1 cellular context compared by ENCODE assay signal in the genomic region with DNA sequence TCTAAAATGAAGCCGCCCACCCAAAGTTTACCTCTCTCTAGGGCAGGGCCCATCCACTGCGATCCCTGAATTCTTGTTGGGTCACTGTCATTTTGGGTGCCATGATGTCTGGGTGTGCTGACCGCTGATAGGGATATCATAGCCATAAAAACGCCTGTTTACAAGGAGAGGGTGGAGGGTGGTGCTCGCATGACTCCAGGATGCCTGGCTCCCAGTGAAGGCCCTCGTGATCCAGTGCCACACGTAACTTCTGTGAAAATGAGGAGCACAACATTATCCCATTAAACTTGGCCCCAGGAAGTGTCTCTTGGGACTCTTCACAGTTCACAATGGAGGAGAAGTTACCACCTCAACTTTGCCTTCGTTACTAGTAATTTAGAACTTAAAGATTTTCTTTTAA.
TF ChIP-seq lines count a peak whose summit lies in the region.

No MANE protein-coding gene starts in this region.

TF ChIP-seq in GM23338, 12 proteins besides CTCF, POLR2A, EP300 and RAD21 (continued from another document):
- TF ChIP-seq, protein P1, sequence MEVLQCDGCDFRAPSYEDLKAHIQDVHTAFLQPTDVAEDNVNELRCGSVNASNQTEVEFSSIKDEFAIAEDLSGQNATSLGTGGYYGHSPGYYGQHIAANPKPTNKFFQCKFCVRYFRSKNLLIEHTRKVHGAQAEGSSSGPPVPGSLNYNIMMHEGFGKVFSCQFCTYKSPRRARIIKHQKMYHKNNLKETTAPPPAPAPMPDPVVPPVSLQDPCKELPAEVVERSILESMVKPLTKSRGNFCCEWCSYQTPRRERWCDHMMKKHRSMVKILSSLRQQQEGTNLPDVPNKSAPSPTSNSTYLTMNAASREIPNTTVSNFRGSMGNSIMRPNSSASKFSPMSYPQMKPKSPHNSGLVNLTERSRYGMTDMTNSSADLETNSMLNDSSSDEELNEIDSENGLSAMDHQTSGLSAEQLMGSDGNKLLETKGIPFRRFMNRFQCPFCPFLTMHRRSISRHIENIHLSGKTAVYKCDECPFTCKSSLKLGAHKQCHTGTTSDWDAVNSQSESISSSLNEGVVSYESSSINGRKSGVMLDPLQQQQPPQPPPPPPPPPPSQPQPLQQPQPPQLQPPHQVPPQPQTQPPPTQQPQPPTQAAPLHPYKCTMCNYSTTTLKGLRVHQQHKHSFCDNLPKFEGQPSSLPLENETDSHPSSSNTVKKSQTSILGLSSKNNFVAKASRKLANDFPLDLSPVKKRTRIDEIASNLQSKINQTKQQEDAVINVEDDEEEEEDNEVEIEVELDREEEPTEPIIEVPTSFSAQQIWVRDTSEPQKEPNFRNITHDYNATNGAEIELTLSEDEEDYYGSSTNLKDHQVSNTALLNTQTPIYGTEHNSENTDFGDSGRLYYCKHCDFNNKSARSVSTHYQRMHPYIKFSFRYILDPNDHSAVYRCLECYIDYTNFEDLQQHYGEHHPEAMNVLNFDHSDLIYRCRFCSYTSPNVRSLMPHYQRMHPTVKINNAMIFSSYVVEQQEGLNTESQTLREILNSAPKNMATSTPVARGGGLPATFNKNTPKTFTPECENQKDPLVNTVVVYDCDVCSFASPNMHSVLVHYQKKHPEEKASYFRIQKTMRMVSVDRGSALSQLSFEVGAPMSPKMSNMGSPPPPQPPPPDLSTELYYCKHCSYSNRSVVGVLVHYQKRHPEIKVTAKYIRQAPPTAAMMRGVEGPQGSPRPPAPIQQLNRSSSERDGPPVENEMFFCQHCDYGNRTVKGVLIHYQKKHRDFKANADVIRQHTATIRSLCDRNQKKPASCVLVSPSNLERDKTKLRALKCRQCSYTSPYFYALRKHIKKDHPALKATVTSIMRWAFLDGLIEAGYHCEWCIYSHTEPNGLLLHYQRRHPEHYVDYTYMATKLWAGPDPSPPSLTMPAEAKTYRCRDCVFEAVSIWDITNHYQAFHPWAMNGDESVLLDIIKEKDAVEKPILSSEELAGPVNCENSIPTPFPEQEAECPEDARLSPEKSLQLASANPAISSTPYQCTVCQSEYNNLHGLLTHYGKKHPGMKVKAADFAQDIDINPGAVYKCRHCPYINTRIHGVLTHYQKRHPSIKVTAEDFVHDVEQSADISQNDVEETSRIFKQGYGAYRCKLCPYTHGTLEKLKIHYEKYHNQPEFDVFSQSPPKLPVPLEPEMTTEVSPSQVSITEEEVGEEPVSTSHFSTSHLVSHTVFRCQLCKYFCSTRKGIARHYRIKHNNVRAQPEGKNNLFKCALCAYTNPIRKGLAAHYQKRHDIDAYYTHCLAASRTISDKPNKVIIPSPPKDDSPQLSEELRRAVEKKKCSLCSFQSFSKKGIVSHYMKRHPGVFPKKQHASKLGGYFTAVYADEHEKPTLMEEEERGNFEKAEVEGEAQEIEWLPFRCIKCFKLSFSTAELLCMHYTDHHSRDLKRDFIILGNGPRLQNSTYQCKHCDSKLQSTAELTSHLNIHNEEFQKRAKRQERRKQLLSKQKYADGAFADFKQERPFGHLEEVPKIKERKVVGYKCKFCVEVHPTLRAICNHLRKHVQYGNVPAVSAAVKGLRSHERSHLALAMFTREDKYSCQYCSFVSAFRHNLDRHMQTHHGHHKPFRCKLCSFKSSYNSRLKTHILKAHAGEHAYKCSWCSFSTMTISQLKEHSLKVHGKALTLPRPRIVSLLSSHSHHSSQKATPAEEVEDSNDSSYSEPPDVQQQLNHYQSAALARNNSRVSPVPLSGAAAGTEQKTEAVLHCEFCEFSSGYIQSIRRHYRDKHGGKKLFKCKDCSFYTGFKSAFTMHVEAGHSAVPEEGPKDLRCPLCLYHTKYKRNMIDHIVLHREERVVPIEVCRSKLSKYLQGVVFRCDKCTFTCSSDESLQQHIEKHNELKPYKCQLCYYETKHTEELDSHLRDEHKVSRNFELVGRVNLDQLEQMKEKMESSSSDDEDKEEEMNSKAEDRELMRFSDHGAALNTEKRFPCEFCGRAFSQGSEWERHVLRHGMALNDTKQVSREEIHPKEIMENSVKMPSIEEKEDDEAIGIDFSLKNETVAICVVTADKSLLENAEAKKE (CRISPR knock-in tag; IDR thresholded peaks at IDR 0.05), result no peak
- TF ChIP-seq REST (IDR thresholded peaks at IDR 0.05; ENCODE audit: unreplicated experiment) (no peak), STAT1 (IDR thresholded peaks at IDR 0.05; ENCODE audit: unreplicated experiment) (no peak), ZNF114 (CRISPR knock-in tag; IDR thresholded peaks at IDR 0.05) (no peak)
